In genomic region chr6:43834528-43835145, GRCh38 we compare ENCODE assay signal across 17 cellular contexts.
A peak's percentile ranks its signal among the peaks of the same experiment; 100 is the strongest.
DNase-seq lines count a peak whose midpoint lies in the region; ATAC-seq, FAIRE-seq and TF ChIP-seq lines count a peak whose summit lies in the region.
"Had no signal": no experiment of that assay in that cellular context is flagged by ENCODE, and none has a peak within 500 bp of the region (broad histone marks: within the 10 kb centered on the region; RNA-seq: fewer than 3 reads in every experiment).

No MANE protein-coding gene starts in this region.

- no peak overlapping the region for H3K4me3 ChIP-seq in pancreas

- no peak for FAIRE-seq in pancreas (lab: Jason Lieb, UNC)
- FAIRE-seq: H54, RCC 7860 had no signal

- H3K27me3 ChIP-seq in pancreas = no peaks in the 10 kb centered on the region

- peaks cover 22 to 42% (median 36%) of the 10 kb centered on the region in 3 donors for H3K4me1 ChIP-seq in pancreas

- DNase-seq in NCI-H524 (lab: John Stamatoyannopoulos, UW) (peak; percentile 40 to 73), NCI-H524 treated with DMSO at 0.1 percent for 48 hours (lab: John Stamatoyannopoulos, UW) (no peak), NCI-H82 (lab: John Stamatoyannopoulos, UW) (peak; percentile 80), ecto neural progenitor cell (ENCODE audit: low spot score) (peak; percentile 73), pancreas (no peak), COR-L47 (lab: John Stamatoyannopoulos, UW) (no peak)
- DNase-seq in activated effector memory CD4-positive, alpha-beta T cell treated with Interleukin-2 at 50 U/mL for 16 hours = no peak
- DNase-seq: CD8-positive, alpha-beta T cell; GF-D8; NCI-H1417 treated with DMSO at 0.1 percent for 48 hours; NCI-H1930; NCI-H446 treated with DMSO at 0.1 percent for 48 hours; Right ventricle myocardium superior had no signal

- ATAC-seq in pancreas = no peak
- ATAC-seq in GM18511 (IDR thresholded peaks at IDR 0.05; ENCODE audit: unreplicated experiment) = no peak
- ATAC-seq: CD8-positive, alpha-beta T cell; SK-N-SH treated with all-trans-retinoic acid at 6 μM for 48 hours had no signal

- H3K9me3 ChIP-seq in pancreas = no peaks in the 10 kb centered on the region

- no peak for TF ChIP-seq CTCF in pancreas (IDR thresholded peaks at IDR 0.05)

- 56 to 65% methylated on average over 5 of the region's 5 CpGs for WGBS in pancreas, 2 donors

- intact Hi-C loops in pancreas (cut with DNase I) = loop anchor here in 2 of 3 donors (5.0 kb wide), 1 partner anchor 62 kb away; the partner anchor contains the start of gene VEGFA (in 2 of the 2)

- H3K36me3 ChIP-seq in pancreas = no peaks in the 10 kb centered on the region

- peak overlapping the region in 3 of 4 donors; percentile 33 to 75 (median 69) for H3K27ac ChIP-seq in pancreas

Comparison
In these comparisons a context has a peak if more than half of its experiments do, and no peak if none do; other contexts are left out.
1. DNase-seq: peak in NCI-H524 (2 of 2), NCI-H82 (single experiment) and ecto neural progenitor cell (single experiment); none in NCI-H524 treated with DMSO at 0.1 percent for 48 hours (single experiment), pancreas (0 of 6), activated effector memory CD4-positive, alpha-beta T cell treated with Interleukin-2 at 50 U/mL for 16 hours (single experiment) and COR-L47 (single experiment).